In the genomic region with DNA sequence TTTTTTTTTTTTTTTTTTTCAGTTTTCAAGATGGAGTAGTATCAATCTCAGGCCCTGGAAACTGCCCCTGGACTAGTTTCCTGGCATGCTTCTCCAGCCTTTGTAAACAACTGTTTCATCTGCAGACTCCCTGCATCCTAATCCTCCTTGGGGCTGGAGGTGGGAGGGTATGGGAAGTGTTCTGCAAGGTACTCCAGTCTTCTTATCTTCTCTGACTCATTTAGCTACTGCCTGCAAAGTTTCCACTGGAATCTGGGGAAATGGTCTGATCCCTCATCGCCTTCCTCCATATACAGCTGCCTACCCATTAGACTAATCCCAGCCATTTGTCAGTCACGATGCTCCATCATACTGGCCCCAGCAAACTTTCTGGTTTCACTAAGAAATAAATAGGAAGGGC, we compare ENCODE assay signal across 19 cellular contexts. TPM values are rescaled to one million over a fixed set of nuclear protein-coding genes. Genes with fewer than 3 reads are reported as not detected.
DNase-seq lines count a peak whose midpoint lies in the region; ATAC-seq, FAIRE-seq and TF ChIP-seq lines count a peak whose summit lies in the region.
"Had no signal": no experiment of that assay in that cellular context is flagged by ENCODE, and none has a peak within 500 bp of the region (broad histone marks: within the 10 kb centered on the region; RNA-seq: fewer than 3 reads in every experiment).

No MANE protein-coding gene starts in this region.

- CTCF ChIA-PET in HEK293 (lab: Yijun Ruan, JAX) = interaction anchor here (0.6 to 15.5 kb wide), 9 partner anchors 11 to 1559 kb away, joined by 3 to 386 read pairs (median 4); partner anchors contain the start of genes CDK5RAP3, PNPO and PRR15L
- CTCF ChIA-PET in naive thymus-derived CD4-positive, alpha-beta T cell (lab: Charles Lee) = no interaction called here

- H3K4me1 ChIP-seq in HEK293 (ENCODE audit: control insufficient read depth, insufficient read depth, low read length) (peaks cover 7% of the 10 kb centered on the region), lower lobe of right lung (peaks cover 11% of the 10 kb centered on the region), pancreas (peaks cover 0 to 5% (median 0%) of the 10 kb centered on the region in 3 donors)
- peaks cover 9% of the 10 kb centered on the region in 2 donors for H3K4me1 ChIP-seq in naive thymus-derived CD4-positive, alpha-beta T cell (ENCODE audit: control insufficient read depth in 2 of 2, insufficient read depth in 2 of 2, low read length in 2 of 2)
- H3K4me1 ChIP-seq: Caco-2 had no signal

- FAIRE-seq in pancreas (lab: Jason Lieb, UNC) = no peak
- FAIRE-seq: urothelium cell line had no signal

- no peaks in the 10 kb centered on the region for H3K36me3 Mint-ChIP-seq in immature natural killer cell
- H3K36me3 Mint-ChIP-seq in naive thymus-derived CD4-positive, alpha-beta T cell = peaks cover 0 to 2% (median 0%) of the 10 kb centered on the region in 5 donors

- TF ChIP-seq CTCF in HEK293 (tag by site-specific recombination; IDR thresholded peaks at IDR 0.05) = no peak
- no peak for TF ChIP-seq CTCF in WERI-Rb-1 (IDR thresholded peaks at IDR 0.05; ENCODE audit: low read depth, low read length)
- no peak for TF ChIP-seq CTCF in lower lobe of right lung (IDR thresholded peaks at IDR 0.05)
- TF ChIP-seq CTCF in pancreas (IDR thresholded peaks at IDR 0.05) = no peak
- TF ChIP-seq CTCF in foreskin fibroblast (IDR thresholded peaks at IDR 0.05; ENCODE audit: low read depth, low read length) = no peak

- H3K9me3 Mint-ChIP-seq in immature natural killer cell = no peaks in the 10 kb centered on the region
- peaks cover 0 to 2% (median 0%) of the 10 kb centered on the region in 11 donors for H3K9me3 Mint-ChIP-seq in naive thymus-derived CD4-positive, alpha-beta T cell
- H3K9me3 Mint-ChIP-seq: activated T-cell treated with anti-CD3 and anti-CD28 coated beads, Interleukin-2, amount 50 U/mL, for 24 hours; stimulated activated naive CD8-positive, alpha-beta T cell treated with anti-CD3 and anti-CD28 coated beads, Interleukin-15, Interleukin-2, amounts not matched to agents 100 ng/mL and 50 ng/mL, for 24 hours had no signal

- H3K27ac Mint-ChIP-seq in immature natural killer cell = no peak overlapping the region
- H3K27ac Mint-ChIP-seq in naive thymus-derived CD4-positive, alpha-beta T cell = peak overlapping the region in 2 of 9 donors; percentile 20 to 47
- H3K27ac Mint-ChIP-seq: activated T-cell treated with anti-CD3 and anti-CD28 coated beads, Interleukin-2, amount 50 U/mL, for 24 hours; stimulated activated naive CD8-positive, alpha-beta T cell treated with anti-CD3 and anti-CD28 coated beads, Interleukin-15, Interleukin-2, amounts not matched to agents 100 ng/mL and 50 ng/mL, for 24 hours had no signal

- H3K27me3 Mint-ChIP-seq in immature natural killer cell (ENCODE audit: low read depth in 3 of 3) = peaks cover 11 to 21% (median 17%) of the 10 kb centered on the region in 3 donors
- peaks cover 26 to 43% (median 31%) of the 10 kb centered on the region in 5 donors for H3K27me3 Mint-ChIP-seq in naive thymus-derived CD4-positive, alpha-beta T cell

- WGBS in pancreas, 2 donors = 81 to 83% methylated on average over 2 of the region's 2 CpGs

- H3K36me3 ChIP-seq in HEK293 (ENCODE audit: control insufficient read depth in 2 of 2, insufficient read depth in 1 of 2, low read length in 2 of 2) = no peaks in the 10 kb centered on the region
- no peaks in the 10 kb centered on the region for H3K36me3 ChIP-seq in WERI-Rb-1
- H3K36me3 ChIP-seq in lower lobe of right lung = no peaks in the 10 kb centered on the region
- H3K36me3 ChIP-seq in pancreas = no peaks in the 10 kb centered on the region
- no peaks in the 10 kb centered on the region for H3K36me3 ChIP-seq in naive thymus-derived CD4-positive, alpha-beta T cell (ENCODE audit: control insufficient read depth in 2 of 3, insufficient read depth in 3 of 3, low read length in 3 of 3)
- H3K36me3 ChIP-seq: heart left ventricle had no signal

- peaks cover 10 to 12% of the 10 kb centered on the region in 2 donors for H3K4me1 Mint-ChIP-seq in immature natural killer cell
- H3K4me1 Mint-ChIP-seq in naive thymus-derived CD4-positive, alpha-beta T cell = peaks cover 8 to 49% (median 16%) of the 10 kb centered on the region in 7 donors

- H3K9me3 ChIP-seq in HEK293 (ENCODE audit: control insufficient read depth, insufficient read depth, low read depth, low read length) = no peaks in the 10 kb centered on the region
- H3K9me3 ChIP-seq in WERI-Rb-1 (ENCODE audit: severe bottlenecking) = no peaks in the 10 kb centered on the region
- no peaks in the 10 kb centered on the region for H3K9me3 ChIP-seq in lower lobe of right lung
- no peaks in the 10 kb centered on the region for H3K9me3 ChIP-seq in pancreas
- H3K9me3 ChIP-seq in naive thymus-derived CD4-positive, alpha-beta T cell (ENCODE audit: control insufficient read depth in 2 of 3, low read length in 3 of 3) = no peaks in the 10 kb centered on the region
- H3K9me3 ChIP-seq: Caco-2, heart left ventricle had no signal

- DNase-seq in A172 (ENCODE audit: low spot score) (peak; percentile 89), WERI-Rb-1 (peak; percentile 80), lower lobe of right lung (peak; percentile 1), pancreas (no peak), immature natural killer cell (no peak), foreskin fibroblast (no peak)
- DNase-seq in naive thymus-derived CD4-positive, alpha-beta T cell = no peak
- DNase-seq: activated T-cell treated with anti-CD3 and anti-CD28 coated beads, Interleukin-2, amount 50 U/mL, for 24 hours; Caco-2; NCI-H1092 treated with DMSO at 0.1 percent for 48 hours; NCI-H2171; SIG-M5 had no signal

- ATAC-seq in lower lobe of right lung (no peak), pancreas (no peak)
- no peak for ATAC-seq in naive thymus-derived CD4-positive, alpha-beta T cell
- ATAC-seq: heart left ventricle had no signal

- H3K27me3 ChIP-seq in WERI-Rb-1 (ENCODE audit: insufficient read depth, low read depth, severe bottlenecking) = no peaks in the 10 kb centered on the region
- H3K27me3 ChIP-seq in lower lobe of right lung (ENCODE audit: low read depth) = peaks cover 30% of the 10 kb centered on the region
- H3K27me3 ChIP-seq in pancreas = no peaks in the 10 kb centered on the region
- H3K27me3 ChIP-seq in naive thymus-derived CD4-positive, alpha-beta T cell (ENCODE audit: control insufficient read depth in 2 of 2, insufficient read depth in 2 of 2, low read length in 2 of 2) = peaks cover 7 to 10% of the 10 kb centered on the region in 2 donors

- H3K4me3 Mint-ChIP-seq in immature natural killer cell = no peak overlapping the region
- no peak overlapping the region for H3K4me3 Mint-ChIP-seq in naive thymus-derived CD4-positive, alpha-beta T cell
- H3K4me3 Mint-ChIP-seq: activated T-cell treated with anti-CD3 and anti-CD28 coated beads, Interleukin-2, amount 50 U/mL, for 24 hours; stimulated activated naive CD8-positive, alpha-beta T cell treated with anti-CD3 and anti-CD28 coated beads, Interleukin-15, Interleukin-2, amounts not matched to agents 100 ng/mL and 50 ng/mL, for 24 hours had no signal

- POLR2A ChIA-PET in HEK293 (lab: Yijun Ruan, JAX) = interaction anchor here (1.1 kb wide), 1 partner anchor 40 kb away, joined by 3 read pairs; no protein-coding TSS in a partner anchor
- POLR2A ChIA-PET in naive thymus-derived CD4-positive, alpha-beta T cell (lab: Charles Lee) = no interaction called here

- no peak overlapping the region for H3K27ac ChIP-seq in HEK293 (ENCODE audit: extremely low read depth, low read depth, low read length)
- H3K27ac ChIP-seq in WERI-Rb-1 = peak overlapping the region; percentile 96
- H3K27ac ChIP-seq in lower lobe of right lung = no peak overlapping the region
- no peak overlapping the region for H3K27ac ChIP-seq in pancreas
- H3K27ac ChIP-seq in naive thymus-derived CD4-positive, alpha-beta T cell (ENCODE audit: low read depth, low read length) = no peak overlapping the region
- H3K27ac ChIP-seq: coronary artery, epithelial cell of prostate, heart left ventricle had no signal

- intact Hi-C loops in lower lobe of right lung (cut with DNase I) (no loop called here), pancreas (cut with DNase I) (loop anchor here in 2 of 3 donors (5.0 to 10.0 kb wide), 3 partner anchors 34 to 171 kb away; partner anchors contain the start of gene SCRN2 (in 1 of the 2))
- intact Hi-C loops in naive thymus-derived CD4-positive, alpha-beta T cell (cut with micrococcal nuclease) = no loop called here

- H3K4me3 ChIP-seq in HEK293 (ENCODE audit: low read depth, low read length) = no peak overlapping the region
- H3K4me3 ChIP-seq in WERI-Rb-1 (ENCODE audit: low read depth, low read length) = no peak overlapping the region
- no peak overlapping the region for H3K4me3 ChIP-seq in lower lobe of right lung
- no peak overlapping the region for H3K4me3 ChIP-seq in pancreas
- H3K4me3 ChIP-seq in foreskin fibroblast (ENCODE audit: low read depth in 1 of 2, low read length in 2 of 2) = no peak overlapping the region
- no peak overlapping the region for H3K4me3 ChIP-seq in naive thymus-derived CD4-positive, alpha-beta T cell (ENCODE audit: low read length)
- H3K4me3 ChIP-seq: coronary artery, heart left ventricle had no signal

RNA-seq across cellular contexts. Expression of gene COPZ2, which starts 21.5 kb away (rescaled TPM):
- total RNA-seq in A172 (2014; rRNA removed; shearing (Covaris generic)) = 24.1 and 40.0 TPM in 2 replicates
- 22.9 TPM for total RNA-seq in lower lobe of right lung
- total RNA-seq in pancreas = 10 to 100 TPM in 2 of 6 donors, 1 to 10 TPM in 4; 6.3 to 10.8 (median 8.6) TPM
- polyA plus RNA-seq in pancreas = 1 to 10 TPM; 9.7 to 9.8 TPM
- 10 to 100 TPM; 38.9 to 64.2 (median 41.3) TPM for polyA plus RNA-seq in immature natural killer cell
- 1 to 10 TPM in 4 of 5 experiments, under 1 TPM in 1; 0.81 to 5.5 (median 1.9) TPM for total RNA-seq in naive thymus-derived CD4-positive, alpha-beta T cell
- under 1 TPM; 0.75 to 0.99 TPM for polyA plus RNA-seq in naive thymus-derived CD4-positive, alpha-beta T cell

RNA-seq across cellular contexts. Expression of gene NFE2L1, which starts 32.0 kb away (rescaled TPM):
- total RNA-seq in A172 (2014; rRNA removed; shearing (Covaris generic)) = 73.6 and 140 TPM in 2 replicates
- 162 TPM for total RNA-seq in lower lobe of right lung
- total RNA-seq in pancreas = 10 to 100 TPM; 27.4 to 74.0 (median 44.5) TPM
- 10 to 100 TPM; 40.9 to 47.2 TPM for polyA plus RNA-seq in pancreas
- polyA plus RNA-seq in immature natural killer cell = 10 to 100 TPM in 1 of 3 donors, 1 to 10 TPM in 2; 5.9 to 18.4 (median 7.1) TPM
- total RNA-seq in naive thymus-derived CD4-positive, alpha-beta T cell = 10 to 100 TPM; 34.7 to 65.2 (median 49.2) TPM
- 10 to 100 TPM in 1 of 2 donors, 1 to 10 TPM in 1; 8.7 to 15.8 TPM for polyA plus RNA-seq in naive thymus-derived CD4-positive, alpha-beta T cell

RNA-seq across cellular contexts. Expression of gene CDK5RAP3, which starts 45.2 kb away (rescaled TPM):
- total RNA-seq in A172 (2014; rRNA removed; shearing (Covaris generic)) = 87.2 and 96.9 TPM in 2 replicates
- total RNA-seq in lower lobe of right lung (161 TPM), pancreas (100 to 1,000 TPM; 134 to 234 (median 165) TPM)
- polyA plus RNA-seq in pancreas (1,000 to 10,000 TPM; 1,052 to 1,312 TPM), immature natural killer cell (10 to 100 TPM; 66.3 to 97.2 (median 84.0) TPM)
- total RNA-seq in naive thymus-derived CD4-positive, alpha-beta T cell = 100 to 1,000 TPM; 238 to 349 (median 276) TPM
- 10 to 100 TPM; 72.4 to 86.8 TPM for polyA plus RNA-seq in naive thymus-derived CD4-positive, alpha-beta T cell

RNA-seq across cellular contexts. Expression of gene PRR15L, which starts 58.4 kb away (rescaled TPM):
- total RNA-seq in A172 (2014; rRNA removed; shearing (Covaris generic)) = not detected in 2 replicates
- total RNA-seq in lower lobe of right lung = 48.1 TPM
- total RNA-seq in pancreas = 10 to 100 TPM; 26.6 to 68.6 (median 42.7) TPM
- polyA plus RNA-seq in pancreas = 10 to 100 TPM; 59.9 to 64.9 TPM
- under 1 TPM in 1 of 3 donors, not detected in 2; 0.16 TPM for polyA plus RNA-seq in immature natural killer cell
- total RNA-seq in naive thymus-derived CD4-positive, alpha-beta T cell = not detected
- polyA plus RNA-seq in naive thymus-derived CD4-positive, alpha-beta T cell = under 1 TPM in 1 of 2 donors, not detected in 1; 0.32 TPM
- total RNA-seq: pulmonary artery endothelial cell had no signal

Comparison
In these comparisons a context has a peak if more than half of its experiments do, and no peak if none do; other contexts are left out.
1. DNase-seq: peak in A172 (single experiment), WERI-Rb-1 (single experiment) and lower lobe of right lung (single experiment); none in pancreas (0 of 6), immature natural killer cell (0 of 3), foreskin fibroblast (0 of 2) and naive thymus-derived CD4-positive, alpha-beta T cell (0 of 9).
2. intact Hi-C loops: an anchor here in pancreas (5.0 to 10.0 kb wide); none called in lower lobe of right lung and naive thymus-derived CD4-positive, alpha-beta T cell.